Comparison of ENCODE assay signal across 17 cellular contexts in the genomic region with DNA sequence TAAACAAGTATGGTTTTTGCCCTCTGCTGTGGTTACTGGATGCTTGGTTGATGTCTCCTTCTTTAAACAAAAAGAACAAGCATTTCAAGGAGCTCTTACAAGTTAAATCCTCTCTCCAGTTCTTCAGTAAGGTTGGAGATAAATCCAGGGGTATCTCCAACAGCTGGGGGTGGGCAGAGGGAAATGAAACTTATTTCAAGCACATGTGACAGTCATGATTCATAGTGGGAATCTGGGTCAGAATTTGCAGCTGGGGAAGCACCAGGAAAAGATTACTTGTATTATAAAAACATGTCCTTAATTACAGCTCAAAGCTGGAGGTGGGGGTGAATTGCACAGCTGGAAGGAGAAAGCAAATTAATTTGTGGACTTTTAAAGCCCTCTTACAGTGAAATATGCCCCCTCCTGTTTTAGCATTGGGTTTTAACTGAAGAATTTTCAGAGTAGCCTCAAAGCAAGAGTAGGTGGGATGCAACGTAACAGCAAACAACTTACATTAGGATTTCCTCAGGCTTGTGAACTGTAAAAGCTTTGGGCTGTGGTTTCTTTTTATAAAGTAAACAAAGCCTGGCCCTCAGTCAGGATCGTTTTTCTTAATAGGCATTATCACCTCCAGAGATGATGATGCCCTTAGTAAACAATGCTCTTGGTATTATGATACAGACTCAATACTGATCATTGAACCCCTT.
DNase-seq lines count a peak whose midpoint lies in the region; ATAC-seq, FAIRE-seq and TF ChIP-seq lines count a peak whose summit lies in the region.
"Had no signal": no experiment of that assay in that cellular context is flagged by ENCODE, and none has a peak within 500 bp of the region (broad histone marks: within the 10 kb centered on the region; RNA-seq: fewer than 3 reads in every experiment).

No MANE protein-coding gene starts in this region.

- no peak overlapping the region for H3K9ac ChIP-seq in HepG2 (ENCODE audit: insufficient read depth, low read depth, low read length)

- H3K9me3 ChIP-seq in HepG2 (ENCODE audit: low read length) = no peaks in the 10 kb centered on the region
- H3K9me3 ChIP-seq in right lobe of liver = no peaks in the 10 kb centered on the region
- H3K9me3 ChIP-seq in esophagus squamous epithelium = no peaks in the 10 kb centered on the region
- H3K9me3 ChIP-seq: BE2C, pancreas had no signal

- no peaks in the 10 kb centered on the region for H4K20me1 ChIP-seq in HepG2 (ENCODE audit: insufficient read depth, low read length)

- WGBS in HepG2 (ENCODE audit: low lambda C conversion rate) = 34% methylated on average over 2 of the region's 2 CpGs
- WGBS in right lobe of liver (ENCODE audit: insufficient coverage, low coverage, low lambda C conversion rate, missing lambda C conversion rate) = 47% methylated on average over 2 of the region's 2 CpGs
- 45% methylated on average over 2 of the region's 2 CpGs for WGBS in esophagus squamous epithelium, 2 donors

- TF ChIP-seq RAD21 in HepG2 (CRISPR knock-in tag; IDR thresholded peaks at IDR 0.05) = no peak

- CTCF ChIA-PET in HepG2 (lab: Yijun Ruan, JAX; ENCODE audit: low intra/inter-chr PET ratio, low total read pairs) = no interaction called here

- TF ChIP-seq CTCF in HepG2 (CRISPR knock-in tag; IDR thresholded peaks at IDR 0.05) (no peak), right lobe of liver (IDR thresholded peaks at IDR 0.05) (no peak), astrocyte of the spinal cord (IDR thresholded peaks at IDR 0.05; ENCODE audit: low read depth, low read length) (no peak), progenitor cell of endocrine pancreas (IDR thresholded peaks at IDR 0.05; ENCODE audit: unreplicated experiment) (no peak), esophagus squamous epithelium (IDR thresholded peaks at IDR 0.05) (no peak)

- no peak overlapping the region for H3K4me3 ChIP-seq in HepG2 (replicated peaks in 1 of 3; ENCODE audit: insufficient read depth in 1 of 3, low read depth in 2 of 3, low read length in 3 of 3)
- no peak overlapping the region for H3K4me3 ChIP-seq in right lobe of liver
- no peak overlapping the region for H3K4me3 ChIP-seq in astrocyte of the spinal cord (ENCODE audit: low read depth, low read length)
- no peak overlapping the region for H3K4me3 ChIP-seq in esophagus squamous epithelium
- H3K4me3 ChIP-seq: pancreas had no signal

- FAIRE-seq in HepG2 (lab: Jason Lieb, UNC) = no peak
- FAIRE-seq: pancreas had no signal

- DNase-seq in HepG2 (ENCODE audit: low spot score) = no peak
- DNase-seq in right lobe of liver = no peak
- DNase-seq in astrocyte of the spinal cord (ENCODE audit: low read depth, low spot score) = peak; percentile 55
- DNase-seq in glomerular visceral epithelial cell (ENCODE audit: extremely low spot score) = peak; percentile 39
- no peak for DNase-seq in progenitor cell of endocrine pancreas (ENCODE audit: low spot score, unreplicated experiment)
- DNase-seq in esophagus squamous epithelium (lab: John Stamatoyannopoulos, UW) = no peak
- no peak for DNase-seq in GDM1 (lab: John Stamatoyannopoulos, UW)
- DNase-seq: activated CD8-positive, alpha-beta memory T cell treated with anti-CD3 and anti-CD28 coated beads, Interleukin-2, amount 10 ng/mL, durations not matched to agents 7 days and 5 days; BE2C; dermis blood vessel endothelial cell; Karpas-422; pancreas; stimulated activated CD4-positive, alpha-beta T cell treated with anti-CD3 and anti-CD28 coated beads, Interleukin-1b, Interleukin-23, amount 100 ng/mL, for 48 hours had no signal

- no peak for ATAC-seq in HepG2
- no peak for ATAC-seq in right lobe of liver
- ATAC-seq in GM18519 (IDR thresholded peaks at IDR 0.05; ENCODE audit: low FRiP score, unreplicated experiment) = no peak
- ATAC-seq: activated CD8-positive, alpha-beta memory T cell treated with anti-CD3 and anti-CD28 coated beads, Interleukin-2, amount 10 ng/mL, durations not matched to agents 7 days and 5 days; stimulated activated effector memory CD8-positive, alpha-beta T cell treated with anti-CD3 and anti-CD28 coated beads, Interleukin-12 subunit alpha, Interleukin-12 subunit beta, amount 100 ng/mL, for 72 hours had no signal

- POLR2A ChIA-PET in HepG2 (lab: Yijun Ruan, JAX) = no interaction called here

- H3K27ac Mint-ChIP-seq in progenitor cell of endocrine pancreas = no peak overlapping the region
- H3K27ac Mint-ChIP-seq: activated CD8-positive, alpha-beta memory T cell treated with anti-CD3 and anti-CD28 coated beads, Interleukin-2, amount 10 ng/mL, durations not matched to agents 7 days and 5 days; activated naive CD8-positive, alpha-beta T cell; memory B cell; stimulated activated effector memory CD8-positive, alpha-beta T cell treated with anti-CD3 and anti-CD28 coated beads, Interleukin-12 subunit alpha, Interleukin-12 subunit beta, amount 100 ng/mL, for 72 hours had no signal

- H3K36me3 ChIP-seq in HepG2 (replicated peaks in 1 of 2; ENCODE audit: control insufficient read depth in 1 of 2, insufficient read depth in 2 of 2, low read length in 2 of 2) (no peaks in the 10 kb centered on the region), right lobe of liver (no peaks in the 10 kb centered on the region), esophagus squamous epithelium (no peaks in the 10 kb centered on the region)
- H3K36me3 ChIP-seq: BE2C, pancreas had no signal

- H3K4me3 Mint-ChIP-seq in progenitor cell of endocrine pancreas (ENCODE audit: low read depth) = no peak overlapping the region
- H3K4me3 Mint-ChIP-seq: activated CD8-positive, alpha-beta memory T cell treated with anti-CD3 and anti-CD28 coated beads, Interleukin-2, amount 10 ng/mL, durations not matched to agents 7 days and 5 days; activated naive CD8-positive, alpha-beta T cell; memory B cell; stimulated activated effector memory CD8-positive, alpha-beta T cell treated with anti-CD3 and anti-CD28 coated beads, Interleukin-12 subunit alpha, Interleukin-12 subunit beta, amount 100 ng/mL, for 72 hours had no signal

- intact Hi-C loops in HepG2 (cut with micrococcal nuclease; ENCODE audit: unreplicated experiment) = no loop called here
- intact Hi-C loops in right lobe of liver (cut with DNase I) = no loop called here
- intact Hi-C loops in esophagus squamous epithelium (cut with DNase I) = no loop called here

- no peaks in the 10 kb centered on the region for H3K79me2 ChIP-seq in HepG2 (ENCODE audit: insufficient read depth, low read length)

- no peaks in the 10 kb centered on the region for H3K9me3 Mint-ChIP-seq in progenitor cell of endocrine pancreas (ENCODE audit: low read depth)
- H3K9me3 Mint-ChIP-seq: memory B cell had no signal

- H3K27me3 Mint-ChIP-seq in progenitor cell of endocrine pancreas = no peaks in the 10 kb centered on the region
- H3K27me3 Mint-ChIP-seq: activated CD8-positive, alpha-beta memory T cell treated with anti-CD3 and anti-CD28 coated beads, Interleukin-2, amount 10 ng/mL, durations not matched to agents 7 days and 5 days; memory B cell had no signal

- in situ Hi-C loops in HepG2 (cut with HindIII; ENCODE audit: extremely low pct_ligation_motif_present, low pct_unique_long_range_greater_than_20kb) = no loop called here
- in situ Hi-C loops in astrocyte of the spinal cord (cut with HindIII; ENCODE audit: low sequenced_read_pairs) = no loop called here

- H3K4me1 ChIP-seq in HepG2 (ENCODE audit: insufficient read depth, low read length) (no peaks in the 10 kb centered on the region), right lobe of liver (no peaks in the 10 kb centered on the region), esophagus squamous epithelium (peaks cover 0 to 6% (median 0%) of the 10 kb centered on the region in 3 donors)
- H3K4me1 ChIP-seq: BE2C, pancreas had no signal

- H3K36me3 Mint-ChIP-seq in progenitor cell of endocrine pancreas (ENCODE audit: insufficient read depth) = no peaks in the 10 kb centered on the region
- H3K36me3 Mint-ChIP-seq: activated CD8-positive, alpha-beta memory T cell treated with anti-CD3 and anti-CD28 coated beads, Interleukin-2, amount 10 ng/mL, durations not matched to agents 7 days and 5 days; activated naive CD8-positive, alpha-beta T cell; memory B cell; stimulated activated effector memory CD8-positive, alpha-beta T cell treated with anti-CD3 and anti-CD28 coated beads, Interleukin-12 subunit alpha, Interleukin-12 subunit beta, amount 100 ng/mL, for 72 hours had no signal

- H3K27ac ChIP-seq in HepG2 (ENCODE audit: extremely low read length, insufficient read depth, low read length) (no peak overlapping the region), right lobe of liver (no peak overlapping the region), esophagus squamous epithelium (peak overlapping the region in 2 of 4 donors; percentile 11 to 29)
- H3K27ac ChIP-seq: pancreas had no signal

- no TSS peak for BruUV-seq in HepG2 (replicated peaks; lab: Mats Ljungman, UMichigan)

- TF ChIP-seq POLR2A in HepG2 (IDR thresholded peaks at IDR 0.05; ENCODE audit: insufficient read depth in 1 of 2, low read depth in 2 of 2, low read length in 2 of 2) = no peak
- TF ChIP-seq POLR2A in right lobe of liver (IDR thresholded peaks at IDR 0.05) = no peak
- TF ChIP-seq POLR2A in esophagus squamous epithelium (IDR thresholded peaks at IDR 0.05) = no peak

- H2AFZ ChIP-seq in HepG2 (ENCODE audit: low read length) = peak overlapping the region; percentile 33

- no peak overlapping the region for H3K4me2 ChIP-seq in HepG2 (ENCODE audit: low read depth, low read length)

- H3K4me1 Mint-ChIP-seq in progenitor cell of endocrine pancreas (ENCODE audit: low read depth) = no peaks in the 10 kb centered on the region
- H3K4me1 Mint-ChIP-seq: activated CD8-positive, alpha-beta memory T cell treated with anti-CD3 and anti-CD28 coated beads, Interleukin-2, amount 10 ng/mL, durations not matched to agents 7 days and 5 days; memory B cell; stimulated activated effector memory CD8-positive, alpha-beta T cell treated with anti-CD3 and anti-CD28 coated beads, Interleukin-12 subunit alpha, Interleukin-12 subunit beta, amount 100 ng/mL, for 72 hours had no signal

- H3K27me3 ChIP-seq in HepG2 (ENCODE audit: control insufficient read depth in 1 of 2, insufficient read depth in 2 of 2, low read length in 2 of 2) (no peaks in the 10 kb centered on the region), right lobe of liver (no peaks in the 10 kb centered on the region), esophagus squamous epithelium (no peaks in the 10 kb centered on the region)
- H3K27me3 ChIP-seq: BE2C, pancreas had no signal

- TF ChIP-seq EP300 in HepG2 (IDR thresholded peaks at IDR 0.05; ENCODE audit: low read depth in 2 of 2, low read length in 2 of 2) (no peak), HepG2 (CRISPR knock-in tag; IDR thresholded peaks at IDR 0.05; ENCODE audit: borderline replicate concordance) (no peak)

TF ChIP-seq in HepG2, 621 proteins besides CTCF, POLR2A, EP300 and RAD21 (continues in another document):
- no peak for TF ChIP-seq ASH2L (IDR thresholded peaks at IDR 0.05; ENCODE audit: insufficient read length, low read depth, low read length)

Comparison
In these comparisons a context has a peak if more than half of its experiments do, and no peak if none do; other contexts are left out.
1. DNase-seq: peak in astrocyte of the spinal cord (single experiment) and glomerular visceral epithelial cell (single experiment); none in HepG2 (single experiment), right lobe of liver (0 of 3), progenitor cell of endocrine pancreas (single experiment), esophagus squamous epithelium (single experiment) and GDM1 (single experiment).